9 cellular contexts compared by ENCODE assay signal in the genomic region with DNA sequence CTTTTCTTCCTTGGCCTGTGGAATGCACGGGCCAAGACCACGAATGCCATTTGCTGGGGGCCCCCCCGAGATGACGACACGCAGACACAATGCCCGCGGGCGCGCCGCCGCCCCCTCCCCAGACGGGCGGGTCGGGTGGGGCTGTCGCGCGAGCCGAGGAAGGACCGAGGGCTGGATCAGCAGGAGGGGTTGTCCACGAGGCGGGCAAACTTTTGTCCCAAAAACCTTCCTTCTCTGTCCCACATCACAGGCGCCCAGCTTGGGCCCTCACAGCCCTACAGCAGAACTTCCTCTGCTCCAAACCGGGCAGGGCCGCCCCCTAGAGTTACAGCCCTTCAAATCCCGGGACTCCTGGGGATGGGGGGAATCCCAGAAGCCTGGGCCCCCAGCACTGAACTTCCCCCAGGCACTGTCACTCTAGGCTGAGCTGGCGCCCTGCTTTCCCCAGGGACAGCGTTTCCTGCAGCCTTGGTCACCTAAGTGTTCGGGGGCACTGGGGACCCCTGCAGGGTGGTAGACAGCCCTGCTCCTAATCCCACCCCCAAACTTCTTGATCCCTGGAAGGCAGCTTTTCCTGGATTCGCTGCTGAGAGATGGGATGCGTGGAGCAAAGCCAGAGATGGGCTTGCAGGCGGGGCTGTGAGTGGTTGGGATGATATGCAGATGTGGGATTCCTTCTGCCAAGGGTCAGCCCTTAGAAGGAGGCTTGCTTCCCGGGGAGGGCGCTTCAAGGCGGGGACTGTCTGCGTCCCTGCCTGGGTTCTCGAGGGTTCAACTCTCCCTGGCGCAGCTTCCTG. TPM values are rescaled to one million over a fixed set of nuclear protein-coding genes. Genes with fewer than 3 reads are reported as not detected.
A peak's percentile ranks its signal among the peaks of the same experiment; 100 is the strongest.
DNase-seq lines count a peak whose midpoint lies in the region; ATAC-seq, FAIRE-seq and TF ChIP-seq lines count a peak whose summit lies in the region.
"Had no signal": no experiment of that assay in that cellular context is flagged by ENCODE, and none has a peak within 500 bp of the region (broad histone marks: within the 10 kb centered on the region; RNA-seq: fewer than 3 reads in every experiment).

No MANE protein-coding gene starts in this region.

- H3K9me3 ChIP-seq in AG04450 (ENCODE audit: control insufficient read depth, insufficient read depth, low read length) = no peaks in the 10 kb centered on the region; the same call in 1 of the 2 replicates
- no peaks in the 10 kb centered on the region for H3K9me3 ChIP-seq in PC-3 (ENCODE audit: low read length)
- H3K9me3 ChIP-seq in neural cell (ENCODE audit: low read length) = no peaks in the 10 kb centered on the region

- peaks cover 18% of the 10 kb centered on the region for H3K4me1 ChIP-seq in PC-3 (ENCODE audit: insufficient read depth, low read length)

- peaks cover 18% of the 10 kb centered on the region for H3K79me2 ChIP-seq in PC-3 (ENCODE audit: low read length)
- no peaks in the 10 kb centered on the region for H3K79me2 ChIP-seq in neural cell (replicated peaks; ENCODE audit: insufficient read depth, low read length)

- no peak for TF ChIP-seq POLR2A in GM12892 (IDR thresholded peaks at IDR 0.05; ENCODE audit: low read depth, low read length)

- CTCF ChIA-PET in AG04450 (lab: Charles Lee) = interaction anchor here (0.5 to 1.7 kb wide), 6 partner anchors 16 to 505 kb away, joined by 3 to 8 read pairs (median 4); no protein-coding TSS in a partner anchor
- CTCF ChIA-PET in PC-3 (lab: Charles Lee) = no interaction called here

- H3K4me2 ChIP-seq in PC-3 (ENCODE audit: low read length) (peak overlapping the region; percentile 81), neural cell (ENCODE audit: low read length) (no peak overlapping the region)

- no peak overlapping the region for H2AFZ ChIP-seq in PC-3 (ENCODE audit: low read length)
- H2AFZ ChIP-seq in neural cell (ENCODE audit: low read depth, low read length) = no peak overlapping the region

- peak; percentile 58 for TF ChIP-seq CTCF in AG04450 (IDR thresholded peaks at IDR 0.05; ENCODE audit: low read depth, low read length)
- no peak for TF ChIP-seq CTCF in PC-3 (conservative IDR thresholded peaks at IDR 0.05; ENCODE audit: low read depth, low read length)
- TF ChIP-seq CTCF in fibroblast of pulmonary artery (IDR thresholded peaks at IDR 0.05; ENCODE audit: low read length, missing control alignments) = peak; percentile 46
- no peak for TF ChIP-seq CTCF in neural cell (IDR thresholded peaks at IDR 0.05; ENCODE audit: poor library complexity, severe bottlenecking)

- in situ Hi-C loops in KBM-7 (cut with MboI; ENCODE audit: low pct_unique_long_range_greater_than_20kb, low sequenced_read_pairs) = no loop called here

- H3K4me3 ChIP-seq in AG04450 (ENCODE audit: low read depth, low read length) = peak overlapping the region; percentile 85
- H3K4me3 ChIP-seq in PC-3 (ENCODE audit: low read length) = peak overlapping the region; percentile 69
- peak overlapping the region; percentile 85 for H3K4me3 ChIP-seq in fibroblast of pulmonary artery (replicated peaks; ENCODE audit: low read depth, low read length)
- H3K4me3 ChIP-seq in neural cell (ENCODE audit: low read length) = peak overlapping the region; percentile 44

- H3F3A ChIP-seq in PC-3 (ENCODE audit: low read length, unreplicated experiment) (no peaks in the 10 kb centered on the region), neural cell (ENCODE audit: insufficient read depth, low read length, poor library complexity, severe bottlenecking) (no peaks in the 10 kb centered on the region)

- H3K27ac ChIP-seq in AG04450 (ENCODE audit: low read depth, low read length) (peak overlapping the region; percentile 91), PC-3 (ENCODE audit: low read length) (no peak overlapping the region), neural cell (ENCODE audit: low read length) (no peak overlapping the region)

- no peak for TF ChIP-seq EP300 in neural cell (conservative IDR thresholded peaks at IDR 0.05; ENCODE audit: poor library complexity, severe bottlenecking)

- intact Hi-C loops in PC-3 (cut with micrococcal nuclease) = loop anchor here (5.0 kb wide), 1 partner anchor 195 kb away; no protein-coding TSS in a partner anchor

- H3K9ac ChIP-seq in PC-3 (ENCODE audit: low read length) (no peak overlapping the region), neural cell (ENCODE audit: low read length) (no peak overlapping the region)

- BruUV-seq in PC-3 (replicated peaks; lab: Mats Ljungman, UMichigan) = TSS peak; percentile 39

- POLR2A ChIA-PET in AG04450 (lab: Yijun Ruan, JAX) = interaction anchor here (0.6 to 1.8 kb wide), 10 partner anchors 20 to 193 kb away, joined by 3 to 15 read pairs (median 5); no protein-coding TSS in a partner anchor
- POLR2A ChIA-PET in PC-3 (lab: Charles Lee; ENCODE audit: unreplicated experiment) = no interaction called here

- no peaks in the 10 kb centered on the region for H3K27me3 ChIP-seq in AG04450 (ENCODE audit: control insufficient read depth, insufficient read depth, low read length)
- no peaks in the 10 kb centered on the region for H3K27me3 ChIP-seq in PC-3 (ENCODE audit: low read length)
- H3K27me3 ChIP-seq in neural cell (ENCODE audit: insufficient read depth, low read depth, low read length) = peaks cover 30% of the 10 kb centered on the region

- DNase-seq in AG04450 (ENCODE audit: low read depth, low spot score) = peak; percentile 65
- DNase-seq in PC-3 = peak; percentile 18
- DNase-seq in fibroblast of pulmonary artery (ENCODE audit: low read depth) = peak; percentile 84
- no peak for DNase-seq in GM12892 (ENCODE audit: insufficient read length)
- DNase-seq in KBM-7 = no peak
- DNase-seq: activated naive CD4-positive, alpha-beta T cell treated with anti-CD3 and anti-CD28 coated beads for 36 hours had no signal

- FAIRE-seq in GM12892 (lab: Jason Lieb, UNC) = no peak

- TF ChIP-seq RAD21 in neural cell (conservative IDR thresholded peaks at IDR 0.05) = no peak

- H4K20me1 ChIP-seq in PC-3 (ENCODE audit: low read length) = no peaks in the 10 kb centered on the region
- H4K20me1 ChIP-seq in neural cell (ENCODE audit: insufficient read depth) = no peaks in the 10 kb centered on the region

- H3K36me3 ChIP-seq in PC-3 (ENCODE audit: low read depth, low read length) = no peaks in the 10 kb centered on the region
- H3K36me3 ChIP-seq in neural cell (ENCODE audit: insufficient read depth, low read length) = no peaks in the 10 kb centered on the region

- H3K9me2 ChIP-seq in PC-3 (replicated peaks; ENCODE audit: low read length) (no peaks in the 10 kb centered on the region), neural cell (ENCODE audit: insufficient read depth, low read length) (no peaks in the 10 kb centered on the region)

- ATAC-seq in PC-3 = no peak
- no peak for ATAC-seq in HG03432 (IDR thresholded peaks at IDR 0.05; ENCODE audit: unreplicated experiment)
- ATAC-seq in activated CD4-positive, CD25-positive, alpha-beta regulatory T cell treated with anti-CD3 and anti-CD28 coated beads, Interleukin-2, amount 50 U/mL, for 24 hours = no peak

TF ChIP-seq in neural cell, 6 proteins besides CTCF, POLR2A, EP300 and RAD21:
- TF ChIP-seq TAF1 (IDR thresholded peaks at IDR 0.05; ENCODE audit: low read depth) (no peak), MXI1 (conservative IDR thresholded peaks at IDR 0.05; ENCODE audit: poor library complexity, severe bottlenecking) (no peak), EZH2 (IDR thresholded peaks at IDR 0.05; ENCODE audit: borderline replicate concordance, insufficient read depth, low read length, poor library complexity, severe bottlenecking) (no peak), POLR2AphosphoS5 (IDR thresholded peaks at IDR 0.05) (no peak), SMC3 (conservative IDR thresholded peaks at IDR 0.05; ENCODE audit: poor library complexity) (no peak)
- TF ChIP-seq, protein P1, sequence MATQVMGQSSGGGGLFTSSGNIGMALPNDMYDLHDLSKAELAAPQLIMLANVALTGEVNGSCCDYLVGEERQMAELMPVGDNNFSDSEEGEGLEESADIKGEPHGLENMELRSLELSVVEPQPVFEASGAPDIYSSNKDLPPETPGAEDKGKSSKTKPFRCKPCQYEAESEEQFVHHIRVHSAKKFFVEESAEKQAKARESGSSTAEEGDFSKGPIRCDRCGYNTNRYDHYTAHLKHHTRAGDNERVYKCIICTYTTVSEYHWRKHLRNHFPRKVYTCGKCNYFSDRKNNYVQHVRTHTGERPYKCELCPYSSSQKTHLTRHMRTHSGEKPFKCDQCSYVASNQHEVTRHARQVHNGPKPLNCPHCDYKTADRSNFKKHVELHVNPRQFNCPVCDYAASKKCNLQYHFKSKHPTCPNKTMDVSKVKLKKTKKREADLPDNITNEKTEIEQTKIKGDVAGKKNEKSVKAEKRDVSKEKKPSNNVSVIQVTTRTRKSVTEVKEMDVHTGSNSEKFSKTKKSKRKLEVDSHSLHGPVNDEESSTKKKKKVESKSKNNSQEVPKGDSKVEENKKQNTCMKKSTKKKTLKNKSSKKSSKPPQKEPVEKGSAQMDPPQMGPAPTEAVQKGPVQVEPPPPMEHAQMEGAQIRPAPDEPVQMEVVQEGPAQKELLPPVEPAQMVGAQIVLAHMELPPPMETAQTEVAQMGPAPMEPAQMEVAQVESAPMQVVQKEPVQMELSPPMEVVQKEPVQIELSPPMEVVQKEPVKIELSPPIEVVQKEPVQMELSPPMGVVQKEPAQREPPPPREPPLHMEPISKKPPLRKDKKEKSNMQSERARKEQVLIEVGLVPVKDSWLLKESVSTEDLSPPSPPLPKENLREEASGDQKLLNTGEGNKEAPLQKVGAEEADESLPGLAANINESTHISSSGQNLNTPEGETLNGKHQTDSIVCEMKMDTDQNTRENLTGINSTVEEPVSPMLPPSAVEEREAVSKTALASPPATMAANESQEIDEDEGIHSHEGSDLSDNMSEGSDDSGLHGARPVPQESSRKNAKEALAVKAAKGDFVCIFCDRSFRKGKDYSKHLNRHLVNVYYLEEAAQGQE (IDR thresholded peaks at IDR 0.05; ENCODE audit: borderline replicate concordance) = no peak

RNA-seq across cellular contexts. Expression of a gene that starts 1.0 kb away (rescaled TPM):
- polyA plus RNA-seq in AG04450 (2011; rRNA removed) (73.3 and 91.7 TPM in 2 replicates), neural cell (0.06 TPM in 1 of 2 replicates, not detected in the other)
- 87.1 and 99.8 TPM in 2 replicates for polyA minus RNA-seq in AG04450 (2011; rRNA and poly(A)+ RNA removed)
- total RNA-seq in PC-3 (2014; rRNA removed) = 10.6 and 15.4 TPM in 2 replicates
- polyA minus RNA-seq in neural cell = 0.24 and 0.35 TPM in 2 replicates
- polyA plus RNA-seq in GM12892 (2012; ENCODE audit: missing spikeins) = 3.1 TPM

Comparison
In these comparisons a context has a peak if more than half of its experiments do, and no peak if none do; other contexts are left out.
1. DNase-seq: peak in AG04450 (single experiment), PC-3 (single experiment) and fibroblast of pulmonary artery (single experiment); none in GM12892 (single experiment) and KBM-7 (single experiment).
2. CTCF ChIP-seq: peak in AG04450 (single experiment) and fibroblast of pulmonary artery (single experiment); none in PC-3 (single experiment) and neural cell (single experiment).
3. RNA of a gene that starts 1.0 kb away (polyA plus RNA-seq): 73.3 to 91.7 TPM in AG04450; 0.06 TPM in neural cell; every median in the first group is over 10 times any median in the second.
4. Peak in every context shown above with its lines, with median percentiles within 50 percentile points of each other: H3K4me3 ChIP-seq.